Comparison of ENCODE assay signal across 17 cellular contexts in genomic region chr3:95172144-95172543, GRCh38.
DNase-seq lines count a peak whose midpoint lies in the region; ATAC-seq, FAIRE-seq and TF ChIP-seq lines count a peak whose summit lies in the region.
"Had no signal": no experiment of that assay in that cellular context is flagged by ENCODE, and none has a peak within 500 bp of the region (broad histone marks: within the 10 kb centered on the region; RNA-seq: fewer than 3 reads in every experiment).

No MANE protein-coding gene starts in this region.

- intact Hi-C loops in pancreas (cut with DNase I) (no loop called here), lower lobe of right lung (cut with DNase I) (no loop called here)

- no peak overlapping the region for H2AFZ ChIP-seq in KMS-11 (ENCODE audit: low read depth)
- H2AFZ ChIP-seq: GM23338 had no signal

- peaks cover 21% of the 10 kb centered on the region for H3K4me1 ChIP-seq in KMS-11 (ENCODE audit: low read depth, poor library complexity, severe bottlenecking)
- H3K4me1 ChIP-seq in pancreas: peaks cover 9 to 12% (median 11%) of the 10 kb centered on the region in 3 donors
- H3K4me1 ChIP-seq in lower lobe of right lung: no peaks in the 10 kb centered on the region

- no peaks in the 10 kb centered on the region for H3K27me3 ChIP-seq in KMS-11 (ENCODE audit: insufficient read depth, low read depth)
- H3K27me3 ChIP-seq in pancreas: no peaks in the 10 kb centered on the region
- H3K27me3 ChIP-seq in lower lobe of right lung (ENCODE audit: low read depth): no peaks in the 10 kb centered on the region

- TF ChIP-seq CTCF in KMS-11 (conservative IDR thresholded peaks at IDR 0.05; ENCODE audit: low read depth, low read length) (no peak), epithelial cell of proximal tubule (conservative IDR thresholded peaks at IDR 0.05; ENCODE audit: low read depth, low read length) (peak; percentile 10), pancreas (IDR thresholded peaks at IDR 0.05) (no peak), lower lobe of right lung (IDR thresholded peaks at IDR 0.05) (no peak)

- no peak overlapping the region for H3K9ac ChIP-seq in KMS-11

- ATAC-seq in pancreas: peak in 3 of 4 donors; percentile 30 to 85 (median 65)
- ATAC-seq in GM19463 (IDR thresholded peaks at IDR 0.05; ENCODE audit: unreplicated experiment): no peak
- ATAC-seq in lower lobe of right lung: no peak
- ATAC-seq: GM23338, K562 had no signal

- no peak overlapping the region for H3K27ac ChIP-seq in KMS-11
- H3K27ac ChIP-seq in pancreas: no peak overlapping the region
- no peak overlapping the region for H3K27ac ChIP-seq in lower lobe of right lung

- no peaks in the 10 kb centered on the region for H3K9me3 ChIP-seq in pancreas
- no peaks in the 10 kb centered on the region for H3K9me3 ChIP-seq in lower lobe of right lung

- 13 to 17% methylated on average over 1 of the region's 1 CpG for WGBS in pancreas, 2 donors

- DNase-seq in DMS53 (lab: John Stamatoyannopoulos, UW): peak; percentile 23
- no peak for DNase-seq in epithelial cell of proximal tubule (ENCODE audit: low read depth)
- DNase-seq in pancreas: no peak
- DNase-seq in activated CD4-positive, alpha-beta T cell treated with anti-CD3 and anti-CD28 coated beads for 4 hours: no peak
- DNase-seq in HCEC 1CT: no peak
- DNase-seq in lower lobe of right lung: no peak
- DNase-seq: 8988T; ACHN; CD4-positive, alpha-beta memory T cell; DMS153; GF-D8; H9 had no signal

- peak overlapping the region; percentile 79 for H3K4me2 ChIP-seq in KMS-11
- H3K4me2 ChIP-seq: GM23338 had no signal

- FAIRE-seq in pancreas (lab: Jason Lieb, UNC): no peak
- FAIRE-seq: D721Med, K562 had no signal

- H3K4me3 ChIP-seq in KMS-11 (IDR thresholded peaks at IDR 0.05; ENCODE audit: insufficient read depth, low read depth, low read length) (no peak overlapping the region), epithelial cell of proximal tubule (ENCODE audit: low read depth, low read length) (no peak overlapping the region), pancreas (no peak overlapping the region), lower lobe of right lung (no peak overlapping the region)
- H3K4me3 ChIP-seq: GM23338, K562 had no signal

- H3K79me2 ChIP-seq in KMS-11 (ENCODE audit: insufficient read depth, low read depth): no peaks in the 10 kb centered on the region

- no peaks in the 10 kb centered on the region for H4K20me1 ChIP-seq in KMS-11 (ENCODE audit: insufficient read depth)

- H3K36me3 ChIP-seq in KMS-11 (ENCODE audit: insufficient read depth): no peaks in the 10 kb centered on the region
- no peaks in the 10 kb centered on the region for H3K36me3 ChIP-seq in pancreas
- H3K36me3 ChIP-seq in lower lobe of right lung: no peaks in the 10 kb centered on the region

Comparison
In these comparisons a context has a peak if more than half of its experiments do, and no peak if none do; other contexts are left out.
1. ATAC-seq: peak in pancreas (3 of 4); none in GM19463 (single experiment) and lower lobe of right lung (0 of 2).